ENCODE assay signal across 27 cellular contexts in genomic region chr7:38309555-38309954, GRCh38.
DNase-seq lines count a peak whose midpoint lies in the region; ATAC-seq and TF ChIP-seq lines count a peak whose summit lies in the region.
"Had no signal": no experiment of that assay in that cellular context is flagged by ENCODE, and none has a peak within 500 bp of the region (broad histone marks: within the 10 kb centered on the region; RNA-seq: fewer than 3 reads in every experiment).

No MANE protein-coding gene starts in this region.

- intact Hi-C loops in CD8-positive, alpha-beta T cell (cut with DNase I, micrococcal nuclease), result no loop called here

- POLR2A ChIA-PET in CD8-positive, alpha-beta T cell (lab: Charles Lee), result interaction anchor here (1.4 to 1.6 kb wide), 2 partner anchors 8 to 10 kb away, joined by 3 to 4 read pairs; no protein-coding TSS in a partner anchor
- POLR2A ChIA-PET in activated CD8-positive, alpha-beta T cell treated with anti-CD3 and anti-CD28 coated beads, Interleukin-2, amount 10 ng/mL, durations not matched to agents 7 days and 5 days (lab: Charles Lee), result no interaction called here

- peak overlapping the region; percentile 9 to 98 (median 95); a peak in 19 of 22 replicates for H3K4me2 ChIP-seq in BLaER1 treated with 17β-estradiol and CSF1 and Interleukin-3, amounts not matched to agents 10 nM and 100 nM
- H3K4me2 ChIP-seq in smooth muscle cell, result no peak overlapping the region
- H3K4me2 ChIP-seq: KMS-11 had no signal

- H4K20me1 ChIP-seq in BLaER1 treated with 17β-estradiol and CSF1 and Interleukin-3, amounts not matched to agents 10 nM and 100 nM, result no peaks in the 10 kb centered on the region
- H4K20me1 ChIP-seq in smooth muscle cell (ENCODE audit: low read depth), result no peaks in the 10 kb centered on the region

- TF ChIP-seq CTCF in CD8-positive, alpha-beta T cell (IDR thresholded peaks at IDR 0.05), result no peak
- no peak for TF ChIP-seq CTCF in smooth muscle cell (IDR thresholded peaks at IDR 0.05; ENCODE audit: borderline replicate concordance, insufficient read depth, poor library complexity, severe bottlenecking)

- peak overlapping the region in 4 of 11 experiments; percentile 82 to 94 (median 91); a peak in 5 of 22 replicates for H3K27ac ChIP-seq in BLaER1 treated with 17β-estradiol and CSF1 and Interleukin-3, amounts not matched to agents 10 nM and 100 nM
- no peak overlapping the region for H3K27ac ChIP-seq in CD8-positive, alpha-beta T cell (ENCODE audit: low read depth, low read length)
- H3K27ac ChIP-seq in smooth muscle cell (ENCODE audit: low read depth), result no peak overlapping the region
- H3K27ac ChIP-seq: cardiac muscle cell, coronary artery, esophagus muscularis mucosa, foreskin keratinocyte, KMS-11, lower lobe of right lung, pancreas, suprapubic skin had no signal

- H3K27me3 Mint-ChIP-seq in CD8-positive, alpha-beta T cell (ENCODE audit: low read depth), result no peaks in the 10 kb centered on the region
- H3K27me3 Mint-ChIP-seq in activated CD8-positive, alpha-beta T cell treated with anti-CD3 and anti-CD28 coated beads, Interleukin-2, amount 10 ng/mL, durations not matched to agents 7 days and 5 days (ENCODE audit: low read depth), result no peaks in the 10 kb centered on the region
- H3K27me3 Mint-ChIP-seq in immature natural killer cell (ENCODE audit: low read depth in 3 of 3), result peaks cover 34 to 51% (median 50%) of the 10 kb centered on the region in 3 donors

- H3K9ac ChIP-seq in BLaER1 treated with 17β-estradiol and CSF1 and Interleukin-3, amounts not matched to agents 10 nM and 100 nM, result no peak overlapping the region
- no peak overlapping the region for H3K9ac ChIP-seq in smooth muscle cell (ENCODE audit: low read depth)
- H3K9ac ChIP-seq: KMS-11 had no signal

- no peak overlapping the region for H3K4me3 ChIP-seq in BLaER1 treated with 17β-estradiol and CSF1 and Interleukin-3, amounts not matched to agents 10 nM and 100 nM
- H3K4me3 ChIP-seq in CD8-positive, alpha-beta T cell (ENCODE audit: low read depth, low read length), result no peak overlapping the region
- no peak overlapping the region for H3K4me3 ChIP-seq in smooth muscle cell
- H3K4me3 ChIP-seq: cardiac muscle cell, coronary artery, esophagus muscularis mucosa, heart right ventricle, lower lobe of right lung, mucosa of descending colon, pancreas, suprapubic skin had no signal

- WGBS in smooth muscle cell (ENCODE audit: low lambda C conversion rate), result 97% methylated on average over 5 of the region's 5 CpGs

- peak; percentile 40 for ATAC-seq in CD8-positive, alpha-beta T cell
- peak; percentile 38 for ATAC-seq in activated CD8-positive, alpha-beta T cell treated with anti-CD3 and anti-CD28 coated beads, Interleukin-2, amount 10 ng/mL, durations not matched to agents 7 days and 5 days
- ATAC-seq: foreskin keratinocyte, mucosa of descending colon, pancreas had no signal

- H3K79me2 ChIP-seq in smooth muscle cell (ENCODE audit: low read depth), result no peaks in the 10 kb centered on the region

- H3K27ac Mint-ChIP-seq in CD8-positive, alpha-beta T cell, result peak overlapping the region; percentile 89
- peak overlapping the region; percentile 77 for H3K27ac Mint-ChIP-seq in activated CD8-positive, alpha-beta T cell treated with anti-CD3 and anti-CD28 coated beads, Interleukin-2, amount 10 ng/mL, durations not matched to agents 7 days and 5 days
- H3K27ac Mint-ChIP-seq in immature natural killer cell, result peak overlapping the region; percentile 99 to 100 (median 100)
- H3K27ac Mint-ChIP-seq: activated naive CD4-positive, alpha-beta T cell treated with anti-CD3 and anti-CD28 coated beads for 36 hours had no signal

- H3K36me3 Mint-ChIP-seq in CD8-positive, alpha-beta T cell, result no peaks in the 10 kb centered on the region
- H3K36me3 Mint-ChIP-seq in activated CD8-positive, alpha-beta T cell treated with anti-CD3 and anti-CD28 coated beads, Interleukin-2, amount 10 ng/mL, durations not matched to agents 7 days and 5 days (ENCODE audit: low read depth), result peaks cover 3% of the 10 kb centered on the region
- peaks cover 0 to 9% (median 8%) of the 10 kb centered on the region in 3 donors for H3K36me3 Mint-ChIP-seq in immature natural killer cell

- no peak overlapping the region for H2AFZ ChIP-seq in smooth muscle cell (ENCODE audit: low read depth)

- peaks cover 0 to 12% (median 0%) of the 10 kb centered on the region in 11 experiments; a peak in 6 of 22 replicates for H3K27me3 ChIP-seq in BLaER1 treated with 17β-estradiol and CSF1 and Interleukin-3, amounts not matched to agents 10 nM and 100 nM
- no peaks in the 10 kb centered on the region for H3K27me3 ChIP-seq in CD8-positive, alpha-beta T cell (ENCODE audit: insufficient read depth, low read length)
- H3K27me3 ChIP-seq in smooth muscle cell (ENCODE audit: low read depth), result no peaks in the 10 kb centered on the region
- H3K27me3 ChIP-seq: cardiac muscle cell, esophagus muscularis mucosa, pancreas had no signal

- no peaks in the 10 kb centered on the region for H3K36me3 ChIP-seq in BLaER1 treated with 17β-estradiol and CSF1 and Interleukin-3, amounts not matched to agents 10 nM and 100 nM
- no peaks in the 10 kb centered on the region for H3K36me3 ChIP-seq in CD8-positive, alpha-beta T cell (ENCODE audit: insufficient read depth, low read length)
- no peaks in the 10 kb centered on the region for H3K36me3 ChIP-seq in smooth muscle cell (ENCODE audit: low read depth)
- H3K36me3 ChIP-seq: cardiac muscle cell, esophagus muscularis mucosa, heart right ventricle, lower lobe of right lung, pancreas, suprapubic skin had no signal

- peaks cover 4 to 15% (median 10%) of the 10 kb centered on the region in 11 experiments; a peak in 20 of 22 replicates for H3K9me3 ChIP-seq in BLaER1 treated with 17β-estradiol and CSF1 and Interleukin-3, amounts not matched to agents 10 nM and 100 nM (replicated peaks in 1 of 11)
- H3K9me3 ChIP-seq in CD8-positive, alpha-beta T cell (ENCODE audit: low read length), result no peaks in the 10 kb centered on the region
- H3K9me3 ChIP-seq in smooth muscle cell (replicated peaks; ENCODE audit: low read depth), result no peaks in the 10 kb centered on the region
- H3K9me3 ChIP-seq: esophagus muscularis mucosa, lower lobe of right lung, mucosa of descending colon, pancreas, suprapubic skin had no signal

- peaks cover 44% of the 10 kb centered on the region for H3K4me1 Mint-ChIP-seq in CD8-positive, alpha-beta T cell (ENCODE audit: low read depth)
- H3K4me1 Mint-ChIP-seq in activated CD8-positive, alpha-beta T cell treated with anti-CD3 and anti-CD28 coated beads, Interleukin-2, amount 10 ng/mL, durations not matched to agents 7 days and 5 days (ENCODE audit: low read depth), result peaks cover 71% of the 10 kb centered on the region
- H3K4me1 Mint-ChIP-seq in immature natural killer cell, result peaks cover 92 to 99% of the 10 kb centered on the region in 2 donors

- peak overlapping the region; percentile 50 for H3K4me3 Mint-ChIP-seq in CD8-positive, alpha-beta T cell
- peak overlapping the region; percentile 73 for H3K4me3 Mint-ChIP-seq in activated CD8-positive, alpha-beta T cell treated with anti-CD3 and anti-CD28 coated beads, Interleukin-2, amount 10 ng/mL, durations not matched to agents 7 days and 5 days
- H3K4me3 Mint-ChIP-seq in immature natural killer cell, result peak overlapping the region; percentile 91 to 95 (median 92)
- H3K4me3 Mint-ChIP-seq: neural crest cell had no signal

- peaks cover 44 to 83% (median 63%) of the 10 kb centered on the region in 10 experiments for H3K4me1 ChIP-seq in BLaER1 treated with 17β-estradiol and CSF1 and Interleukin-3, amounts not matched to agents 10 nM and 100 nM
- H3K4me1 ChIP-seq in CD8-positive, alpha-beta T cell (ENCODE audit: insufficient read depth, low read length), result peaks cover 30% of the 10 kb centered on the region
- H3K4me1 ChIP-seq in smooth muscle cell (ENCODE audit: low read depth), result no peaks in the 10 kb centered on the region
- H3K4me1 ChIP-seq: foreskin keratinocyte, pancreas had no signal

- peak in 2 of 7 experiments; percentile 34 to 45 for DNase-seq in CD8-positive, alpha-beta T cell
- peak; percentile 37 for DNase-seq in activated CD8-positive, alpha-beta T cell treated with anti-CD3 and anti-CD28 coated beads, Interleukin-2, amount 10 ng/mL, durations not matched to agents 7 days and 5 days
- DNase-seq in immature natural killer cell (peak; percentile 68 to 73 (median 73)), NCI-H2171 (lab: John Stamatoyannopoulos, UW) (no peak), smooth muscle cell (lab: John Stamatoyannopoulos, UW; ENCODE audit: unreplicated experiment) (no peak), NCI-H2196 treated with DMSO at 0.1 percent for 48 hours (lab: John Stamatoyannopoulos, UW; ENCODE audit: unreplicated experiment) (no peak), hippocampal formation (lab: John Stamatoyannopoulos, UW) (no peak)
- DNase-seq: activated naive CD4-positive, alpha-beta T cell treated with anti-CD3 and anti-CD28 coated beads for 36 hours; aorta; foreskin keratinocyte; heart right ventricle; lower lobe of right lung; MM.1S; mucosa of descending colon; NCI-H1417 treated with DMSO at 0.1 percent for 48 hours; NCI-H446; NCI-H774; pancreas; retina; RPMI8226 had no signal

- peaks cover 2% of the 10 kb centered on the region for H3K9me3 Mint-ChIP-seq in CD8-positive, alpha-beta T cell
- no peaks in the 10 kb centered on the region for H3K9me3 Mint-ChIP-seq in activated CD8-positive, alpha-beta T cell treated with anti-CD3 and anti-CD28 coated beads, Interleukin-2, amount 10 ng/mL, durations not matched to agents 7 days and 5 days (ENCODE audit: insufficient read depth)
- peaks cover 0 to 2% (median 0%) of the 10 kb centered on the region in 6 donors for H3K9me3 Mint-ChIP-seq in immature natural killer cell
- H3K9me3 Mint-ChIP-seq: activated naive CD4-positive, alpha-beta T cell treated with anti-CD3 and anti-CD28 coated beads for 36 hours had no signal

- H3F3A ChIP-seq in smooth muscle cell (ENCODE audit: low read depth), result no peaks in the 10 kb centered on the region

- CTCF ChIA-PET in CD8-positive, alpha-beta T cell (lab: Charles Lee), result interaction anchor here (3.3 kb wide), 1 partner anchor 9 kb away, joined by 15 read pairs; no protein-coding TSS in a partner anchor
- CTCF ChIA-PET in activated CD8-positive, alpha-beta T cell treated with anti-CD3 and anti-CD28 coated beads, Interleukin-2, amount 10 ng/mL, durations not matched to agents 7 days and 5 days (lab: Charles Lee), result interaction anchor here (0.8 to 2.9 kb wide), 4 partner anchors 9 to 93 kb away, joined by 3 to 19 read pairs (median 12); no protein-coding TSS in a partner anchor

Comparison
In these comparisons a context has a peak if more than half of its experiments do, and no peak if none do; other contexts are left out.
1. DNase-seq: peak in activated CD8-positive, alpha-beta T cell treated with anti-CD3 and anti-CD28 coated beads, Interleukin-2, amount 10 ng/mL, durations not matched to agents 7 days and 5 days (single experiment) and immature natural killer cell (3 of 3); none in NCI-H2171 (single experiment), smooth muscle cell (single experiment), NCI-H2196 treated with DMSO at 0.1 percent for 48 hours (single experiment) and hippocampal formation (0 of 2).
2. Peak in every context shown above with its lines, with median percentiles within 50 percentile points of each other: H3K27ac Mint-ChIP-seq and H3K4me3 Mint-ChIP-seq.